Comparison of ENCODE assay signal across 8 cellular contexts in genomic region chr2:73285162-73285739, GRCh38. TPM values are rescaled to one million over a fixed set of nuclear protein-coding genes. Genes with fewer than 3 reads are reported as not detected.
DNase-seq lines count a peak whose midpoint lies in the region; ATAC-seq, FAIRE-seq and TF ChIP-seq lines count a peak whose summit lies in the region.

No MANE protein-coding gene starts in this region.

- H3K36me3 Mint-ChIP-seq in endodermal cell (ENCODE audit: low read depth) = no peaks in the 10 kb centered on the region

- peak overlapping the region; percentile 95 for H3K9ac ChIP-seq in BLaER1
- no peak overlapping the region for H3K9ac ChIP-seq in endodermal cell (ENCODE audit: extremely low read depth, low read length, poor library complexity, severe bottlenecking)

- POLR2A ChIA-PET in Panc1 (lab: Charles Lee) = no interaction called here

- H3K4me3 ChIP-seq in BLaER1 (peak overlapping the region; percentile 90), Panc1 (ENCODE audit: low read depth in 2 of 2, low read length in 2 of 2) (peak overlapping the region; percentile 68 to 73; a peak in 3 of 4 replicates), endodermal cell (ENCODE audit: low read length) (no peak overlapping the region), pancreas (peak overlapping the region in 1 of 4 donors; percentile 87)

- H3K36me3 ChIP-seq in BLaER1 (peaks cover 16% of the 10 kb centered on the region), Panc1 (ENCODE audit: control insufficient read depth, insufficient read depth, low read length) (no peaks in the 10 kb centered on the region; the same call in 1 of the 2 replicates), endodermal cell (ENCODE audit: control insufficient read depth, insufficient read depth, low read length) (no peaks in the 10 kb centered on the region), pancreas (no peaks in the 10 kb centered on the region)

- intact Hi-C loops in Panc1 (cut with micrococcal nuclease; ENCODE audit: unreplicated experiment) (no loop called here), pancreas (cut with DNase I) (no loop called here)

- H3K27me3 ChIP-seq in BLaER1 (no peaks in the 10 kb centered on the region), Panc1 (ENCODE audit: control insufficient read depth, insufficient read depth, low read length) (peaks cover 2% of the 10 kb centered on the region; the same call in 1 of the 2 replicates), endodermal cell (ENCODE audit: control insufficient read depth, insufficient read depth, low read length, poor library complexity, severe bottlenecking) (peaks cover 63% of the 10 kb centered on the region), pancreas (no peaks in the 10 kb centered on the region)

- H3K4me3 Mint-ChIP-seq in endodermal cell = peak overlapping the region; percentile 64

- H3K27ac ChIP-seq in BLaER1 (peak overlapping the region; percentile 97), Panc1 (ENCODE audit: low read length) (no peak overlapping the region), endodermal cell (ENCODE audit: low read depth, low read length) (no peak overlapping the region), pancreas (no peak overlapping the region)

- H3K9me3 ChIP-seq in BLaER1 (no peaks in the 10 kb centered on the region), Panc1 (ENCODE audit: control insufficient read depth, insufficient read depth, low read depth, low read length) (no peaks in the 10 kb centered on the region), endodermal cell (ENCODE audit: control insufficient read depth, low read length) (no peaks in the 10 kb centered on the region), pancreas (no peaks in the 10 kb centered on the region)

- peak overlapping the region; percentile 85 for H3K4me2 ChIP-seq in BLaER1

- in situ Hi-C loops in Panc1 (cut with HindIII; ENCODE audit: low pct_unique_long_range_greater_than_20kb, low sequenced_read_pairs) = no loop called here

- no TSS peak for BruUV-seq in Panc1 (replicated peaks; lab: Mats Ljungman, UMichigan)

- peaks cover 10% of the 10 kb centered on the region for H3K4me1 Mint-ChIP-seq in endodermal cell

- H3K27me3 Mint-ChIP-seq in endodermal cell (ENCODE audit: insufficient read depth) = peaks cover 54% of the 10 kb centered on the region

- ATAC-seq in GM18907 (IDR thresholded peaks at IDR 0.05; ENCODE audit: unreplicated experiment) (peak; percentile 65), HG03060 (IDR thresholded peaks at IDR 0.05; ENCODE audit: low read depth, unreplicated experiment) (peak; percentile 50), Panc1 (no peak), pancreas (peak in 3 of 4 donors; percentile 29 to 58 (median 51))

- no peak for FAIRE-seq in pancreas (lab: Jason Lieb, UNC)

- H3K4me1 ChIP-seq in BLaER1 = peaks cover 33% of the 10 kb centered on the region
- peaks cover 9% of the 10 kb centered on the region; the same call in 1 of the 2 replicates for H3K4me1 ChIP-seq in Panc1 (ENCODE audit: control insufficient read depth, insufficient read depth, low read length)
- H3K4me1 ChIP-seq in endodermal cell (ENCODE audit: control insufficient read depth, insufficient read depth, low read length) = peaks cover 5% of the 10 kb centered on the region
- H3K4me1 ChIP-seq in pancreas = no peaks in the 10 kb centered on the region

- H4K20me1 ChIP-seq in BLaER1 = peaks cover 33% of the 10 kb centered on the region

- 75 to 79% methylated on average over 4 to 5 of the region's 5 CpGs for WGBS in endodermal cell (ENCODE audit: insufficient coverage in 1 of 2, insufficient read length in 1 of 2), 2 experiments
- 62 to 66% methylated on average over 5 of the region's 5 CpGs for WGBS in pancreas, 2 donors

- no peak overlapping the region for H3K27ac Mint-ChIP-seq in endodermal cell

- no peak for DNase-seq in Panc1 (ENCODE audit: low read depth, low spot score)
- DNase-seq in endodermal cell = no peak
- DNase-seq in pancreas = no peak
- DNase-seq in NCI-H2196 (lab: John Stamatoyannopoulos, UW; ENCODE audit: unreplicated experiment) = no peak
- DNase-seq in SW 1271 (lab: John Stamatoyannopoulos, UW) = no peak

- TF ChIP-seq CTCF in Panc1 (IDR thresholded peaks at IDR 0.05) (no peak), endodermal cell (conservative IDR thresholded peaks at IDR 0.05) (no peak), pancreas (IDR thresholded peaks at IDR 0.05) (no peak)

- H3K9me3 Mint-ChIP-seq in endodermal cell = no peaks in the 10 kb centered on the region

- CTCF ChIA-PET in Panc1 (lab: Charles Lee) = interaction anchor here (0.6 kb wide), 1 partner anchor 331 kb away, joined by 3 read pairs; no protein-coding TSS in a partner anchor

RNA-seq across cellular contexts. Expression of gene FBXO41, which starts 1.0 kb away (rescaled TPM):
- total RNA-seq in Panc1 (2021; ENCODE audit: unreplicated experiment) (6.5 TPM), endodermal cell (10 to 100 TPM in 1 of 2 donors, 1 to 10 TPM in 1; 9.0 to 11.2 TPM), pancreas (1 to 10 TPM; 2.2 to 4.0 (median 3.0) TPM)
- 7.4 TPM for polyA plus RNA-seq in Panc1 (2012; ENCODE audit: insufficient read length)
- polyA plus RNA-seq in endodermal cell (2013, experiment 1 of 2) = 1.6 TPM
- 1.6 TPM for polyA plus RNA-seq in endodermal cell (2013, experiment 2 of 2)
- 1 to 10 TPM; 4.9 to 6.9 TPM for polyA plus RNA-seq in pancreas

RNA-seq across cellular contexts. Expression of gene EGR4, which starts 8.1 kb away (rescaled TPM):
- 0.08 TPM for total RNA-seq in Panc1 (2021; ENCODE audit: unreplicated experiment)
- polyA plus RNA-seq in Panc1 (2012; ENCODE audit: insufficient read length) = 0.42 TPM
- under 1 TPM in 1 of 2 donors, not detected in 1; 0.15 TPM for total RNA-seq in endodermal cell
- not detected for polyA plus RNA-seq in endodermal cell (2013, experiment 1 of 2)
- polyA plus RNA-seq in endodermal cell (2013, experiment 2 of 2) = not detected
- under 1 TPM in 3 of 6 donors, not detected in 3; 0.09 to 0.18 (median 0.09) TPM for total RNA-seq in pancreas
- under 1 TPM; 0.19 to 0.94 TPM for polyA plus RNA-seq in pancreas

RNA-seq across cellular contexts. Expression of gene CCT7, which starts 51.1 kb away (rescaled TPM):
- total RNA-seq in Panc1 (2021; ENCODE audit: unreplicated experiment) = 426 TPM
- polyA plus RNA-seq in Panc1 (2012; ENCODE audit: insufficient read length) = 330 TPM
- 100 to 1,000 TPM; 347 to 391 TPM for total RNA-seq in endodermal cell
- polyA plus RNA-seq in endodermal cell (2013, experiment 1 of 2) = 254 TPM
- 232 TPM for polyA plus RNA-seq in endodermal cell (2013, experiment 2 of 2)
- total RNA-seq in pancreas = 100 to 1,000 TPM in 4 of 6 donors, 10 to 100 TPM in 2; 91.8 to 141 (median 118) TPM
- 10 to 100 TPM; 72.7 to 92.2 TPM for polyA plus RNA-seq in pancreas

RNA-seq across cellular contexts. Expression of gene PRADC1, which starts 52.2 kb away (rescaled TPM):
- total RNA-seq in Panc1 (2021; ENCODE audit: unreplicated experiment) (18.6 TPM), endodermal cell (10 to 100 TPM in 1 of 2 donors, 1 to 10 TPM in 1; 8.8 to 10.2 TPM), pancreas (10 to 100 TPM; 10.5 to 16.7 (median 13.2) TPM)
- polyA plus RNA-seq in Panc1 (2012; ENCODE audit: insufficient read length) = 12.1 TPM
- polyA plus RNA-seq in endodermal cell (2013, experiment 1 of 2) = 14.0 TPM
- polyA plus RNA-seq in endodermal cell (2013, experiment 2 of 2) = 13.9 TPM
- 10 to 100 TPM; 19.1 to 20.9 TPM for polyA plus RNA-seq in pancreas
